In the genomic region with DNA sequence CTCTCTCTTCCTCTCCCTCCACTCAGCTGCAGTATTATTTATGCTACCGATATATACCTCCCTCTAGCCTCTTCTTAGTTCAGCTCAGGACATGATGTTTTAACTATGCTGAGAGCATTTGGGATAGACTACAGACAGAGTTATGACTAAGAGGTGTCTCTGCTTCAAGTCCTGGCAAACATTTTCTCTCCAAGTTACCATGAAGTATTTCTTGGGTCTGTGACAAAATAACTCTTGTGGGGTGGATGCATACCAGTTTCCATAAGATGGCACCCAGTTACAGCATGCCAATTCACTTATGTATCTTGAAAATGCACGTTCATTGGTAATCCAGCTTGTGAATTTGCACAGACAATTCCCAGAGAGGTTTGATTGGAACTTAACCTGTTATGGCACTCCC, we compare ENCODE assay signal across 24 cellular contexts.
DNase-seq lines count a peak whose midpoint lies in the region; ATAC-seq and TF ChIP-seq lines count a peak whose summit lies in the region.
"Had no signal": no experiment of that assay in that cellular context is flagged by ENCODE, and none has a peak within 500 bp of the region (broad histone marks: within the 10 kb centered on the region; RNA-seq: fewer than 3 reads in every experiment).

No MANE protein-coding gene starts in this region.

- 52 to 81% methylated on average over 1 to 2 of the region's 2 CpGs for WGBS in gastroesophageal sphincter (ENCODE audit: low coverage in 1 of 2), 2 donors

- no peak overlapping the region for H3K4me3 ChIP-seq in AG09309 (ENCODE audit: control insufficient read depth, low read depth, low read length)
- H3K4me3 ChIP-seq in astrocyte of the spinal cord (ENCODE audit: low read depth, low read length): no peak overlapping the region
- H3K4me3 ChIP-seq in fibroblast of the aortic adventitia (ENCODE audit: low read depth, low read length): no peak overlapping the region
- no peak overlapping the region for H3K4me3 ChIP-seq in gastroesophageal sphincter
- H3K4me3 ChIP-seq: cardiac muscle cell, GM12878, left lung, right lobe of liver had no signal

- ATAC-seq in gastroesophageal sphincter (no peak), HG03342 (IDR thresholded peaks at IDR 0.05; ENCODE audit: unreplicated experiment) (no peak)
- ATAC-seq: activated CD4-positive, alpha-beta T cell treated with anti-CD3 and anti-CD28 coated beads for 36 hours; GM12878; left lung; right lobe of liver; stimulated activated effector memory CD8-positive, alpha-beta T cell treated with anti-CD3 and anti-CD28 coated beads, Interleukin-12 subunit alpha, Interleukin-12 subunit beta, amount 100 ng/mL, for 72 hours had no signal

- DNase-seq in AG09309 (ENCODE audit: low read depth) (peak; percentile 53), HT1080 (ENCODE audit: low read depth) (peak; percentile 20), astrocyte of the spinal cord (ENCODE audit: low read depth, low spot score) (peak; percentile 81), fibroblast of the aortic adventitia (ENCODE audit: low read depth) (peak; percentile 58), iPS-NIHi7 (ENCODE audit: extremely low spot score) (no peak)
- DNase-seq in stimulated activated naive CD4-positive, alpha-beta T cell treated with Interleukin-2 at 50 U/mL for 16 hours (lab: John Stamatoyannopoulos, UW): no peak
- DNase-seq: activated CD4-positive, alpha-beta T cell treated with anti-CD3 and anti-CD28 coated beads for 36 hours; CD4-positive, alpha-beta T cell; GDM1; GOT3; head of caudate nucleus; Karpas-422; left lung; midbrain; NCI-H1092 treated with DMSO at 0.1 percent for 48 hours; NCI-H2107; NCI-H524; nephron progenitor cell; right lobe of liver had no signal

- H3K36me3 ChIP-seq in gastroesophageal sphincter: no peaks in the 10 kb centered on the region
- H3K36me3 ChIP-seq: cardiac muscle cell, left lung, right lobe of liver had no signal

- in situ Hi-C loops in astrocyte of the spinal cord (cut with HindIII; ENCODE audit: low sequenced_read_pairs): no loop called here

- no peaks in the 10 kb centered on the region for H3K9me3 ChIP-seq in gastroesophageal sphincter
- H3K9me3 ChIP-seq: right lobe of liver had no signal

- no peaks in the 10 kb centered on the region for H3K4me1 ChIP-seq in gastroesophageal sphincter
- H3K4me1 ChIP-seq: left lung, right lobe of liver had no signal

- TF ChIP-seq EP300 in gastroesophageal sphincter (IDR thresholded peaks at IDR 0.05): no peak

- TF ChIP-seq CTCF in AG09309 (IDR thresholded peaks at IDR 0.05; ENCODE audit: control insufficient read depth, insufficient read depth, low read depth, low read length, missing control alignments): no peak
- TF ChIP-seq CTCF in astrocyte of the spinal cord (IDR thresholded peaks at IDR 0.05; ENCODE audit: low read depth, low read length): no peak
- TF ChIP-seq CTCF in fibroblast of the aortic adventitia (IDR thresholded peaks at IDR 0.05; ENCODE audit: insufficient read depth, low read length): no peak
- TF ChIP-seq CTCF in gastroesophageal sphincter (IDR thresholded peaks at IDR 0.05): no peak

- no peak overlapping the region for H3K27ac ChIP-seq in gastroesophageal sphincter
- H3K27ac ChIP-seq: cardiac muscle cell, left lung, right lobe of liver had no signal

- TF ChIP-seq POLR2A in gastroesophageal sphincter (IDR thresholded peaks at IDR 0.05): no peak

- no peaks in the 10 kb centered on the region for H3K27me3 ChIP-seq in gastroesophageal sphincter
- H3K27me3 ChIP-seq: cardiac muscle cell, left lung, right lobe of liver had no signal

Comparison
In these comparisons a context has a peak if more than half of its experiments do, and no peak if none do; other contexts are left out.
1. DNase-seq: peak in AG09309 (single experiment), HT1080 (single experiment), astrocyte of the spinal cord (single experiment) and fibroblast of the aortic adventitia (single experiment); none in stimulated activated naive CD4-positive, alpha-beta T cell treated with Interleukin-2 at 50 U/mL for 16 hours (single experiment) and iPS-NIHi7 (single experiment).